In the genomic region with DNA sequence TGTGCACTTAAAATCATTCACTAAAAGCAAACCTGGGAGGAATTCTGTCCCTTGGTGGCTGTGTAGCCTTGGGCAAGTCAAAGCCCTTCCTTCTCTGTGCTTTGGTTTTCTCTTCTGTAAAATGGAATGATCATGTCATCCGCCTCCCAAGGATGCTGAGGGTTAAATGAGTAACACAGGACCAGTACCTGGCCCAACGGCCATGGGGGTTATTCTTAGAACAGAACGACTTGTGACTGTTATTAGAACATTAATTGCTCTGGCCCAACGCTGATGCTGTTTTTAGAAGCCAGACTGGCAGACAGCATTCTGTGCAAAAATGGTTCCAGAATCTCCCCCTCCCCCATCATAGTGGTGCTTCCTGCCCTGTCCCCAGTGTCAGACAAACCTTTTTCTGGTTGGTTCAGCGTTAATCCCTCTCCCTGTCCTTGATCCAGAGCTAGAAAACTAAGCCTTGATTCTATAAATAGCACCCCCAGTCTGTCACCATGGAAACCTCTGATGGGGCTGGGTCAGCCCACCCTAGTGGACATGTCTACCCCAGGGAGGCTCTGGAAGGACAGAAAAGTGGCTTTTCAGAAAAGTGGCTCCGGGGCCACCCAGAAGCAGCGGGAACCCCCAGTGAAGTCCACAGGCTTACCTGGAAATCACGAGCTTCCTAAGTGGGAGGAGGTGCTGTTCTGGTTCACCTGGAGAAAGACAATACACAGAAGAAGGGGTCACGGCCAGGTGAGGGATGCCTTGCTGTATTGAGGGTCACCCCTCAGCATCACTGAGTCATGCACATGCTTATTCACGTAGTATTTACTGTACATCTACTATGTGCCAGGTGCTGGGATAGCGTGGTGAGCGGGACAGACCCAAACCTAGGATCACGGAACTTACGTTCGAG, we compare ENCODE assay signal across 23 cellular contexts. TPM values are rescaled to one million over a fixed set of nuclear protein-coding genes. Genes with fewer than 3 reads are reported as not detected.
A peak's percentile ranks its signal among the peaks of the same experiment; 100 is the strongest.
DNase-seq lines count a peak whose midpoint lies in the region; ATAC-seq, FAIRE-seq and TF ChIP-seq lines count a peak whose summit lies in the region.
"Had no signal": no experiment of that assay in that cellular context is flagged by ENCODE, and none has a peak within 500 bp of the region (broad histone marks: within the 10 kb centered on the region; RNA-seq: fewer than 3 reads in every experiment).

No MANE protein-coding gene starts in this region.

- no peaks in the 10 kb centered on the region for H4K20me1 ChIP-seq in HepG2 (ENCODE audit: insufficient read depth, low read length)

- intact Hi-C loops in HepG2 (cut with micrococcal nuclease; ENCODE audit: unreplicated experiment) (no loop called here), aorta (cut with DNase I) (no loop called here)

- H2AFZ ChIP-seq in HepG2 (ENCODE audit: low read length) = no peak overlapping the region

- no peak overlapping the region for H3K4me2 ChIP-seq in HepG2 (ENCODE audit: low read depth, low read length)
- H3K4me2 ChIP-seq: SK-N-SH had no signal

- CTCF ChIA-PET in HepG2 (lab: Yijun Ruan, JAX; ENCODE audit: low intra/inter-chr PET ratio, low total read pairs) = no interaction called here

- H3K9me3 ChIP-seq in liver (ENCODE audit: control insufficient read depth in 4 of 4, low read length in 3 of 4) = no peaks in the 10 kb centered on the region
- no peaks in the 10 kb centered on the region for H3K9me3 ChIP-seq in HepG2 (ENCODE audit: low read length)
- H3K9me3 ChIP-seq in aorta (ENCODE audit: control insufficient read depth, low read length) = no peaks in the 10 kb centered on the region
- H3K9me3 ChIP-seq: Peyer's patch, SK-N-SH, testis had no signal

- TF ChIP-seq RAD21 in liver (IDR thresholded peaks at IDR 0.05) (no peak), HepG2 (CRISPR knock-in tag; IDR thresholded peaks at IDR 0.05) (no peak)

- FAIRE-seq in HepG2 (lab: Jason Lieb, UNC) = no peak
- no peak for FAIRE-seq in D721Med (lab: Jason Lieb, UNC)
- FAIRE-seq: astrocyte, colon had no signal

- no peaks in the 10 kb centered on the region for H3K79me2 ChIP-seq in HepG2 (ENCODE audit: insufficient read depth, low read length)

- no peak for DNase-seq in HepG2 (ENCODE audit: low spot score)
- DNase-seq in midbrain (lab: John Stamatoyannopoulos, UW) = peak; percentile 14
- DNase-seq in aorta = no peak
- DNase-seq in D721Med (ENCODE audit: insufficient read length, low spot score) = no peak
- DNase-seq: activated CD4-positive, CD25-positive, alpha-beta regulatory T cell; activated naive CD4-positive, alpha-beta T cell treated with anti-CD3 and anti-CD28 coated beads, Interleukin-2, amount 50 U/mL, for 16 hours; CD4-positive, CD25-positive, alpha-beta regulatory T cell; HFFc6; NCI-H1436 treated with DMSO at 0.1 percent for 48 hours; NCI-H2171; NCI-H748 treated with DMSO at 0.1 percent for 48 hours; occipital lobe; Peyer's patch; SK-N-SH; testis had no signal

- H3K36me3 ChIP-seq in liver (ENCODE audit: control insufficient read depth in 4 of 4, insufficient read depth in 3 of 4, low read depth in 1 of 4, low read length in 3 of 4) (peaks cover 0 to 13% (median 8%) of the 10 kb centered on the region in 4 donors), HepG2 (replicated peaks in 1 of 2; ENCODE audit: control insufficient read depth in 1 of 2, insufficient read depth in 2 of 2, low read length in 2 of 2) (peaks cover 1 to 13% of the 10 kb centered on the region in 2 experiments; a peak in 3 of 5 replicates), aorta (ENCODE audit: control insufficient read depth in 1 of 2, insufficient read depth in 2 of 2, low read length in 1 of 2) (no peaks in the 10 kb centered on the region)

- peak overlapping the region; percentile 91 to 93 for H3K27ac ChIP-seq in liver (ENCODE audit: low read depth in 1 of 2, low read length in 2 of 2)
- no peak overlapping the region for H3K27ac ChIP-seq in HepG2 (ENCODE audit: extremely low read length, insufficient read depth, low read length)
- peak overlapping the region in 1 of 2 donors; percentile 21 for H3K27ac ChIP-seq in aorta (ENCODE audit: low read depth in 1 of 2, low read length in 2 of 2)
- H3K27ac ChIP-seq: Peyer's patch, testis had no signal

- H3K9ac ChIP-seq in liver (ENCODE audit: low read depth in 1 of 2, low read length in 2 of 2) (peak overlapping the region; percentile 93 to 97), HepG2 (ENCODE audit: insufficient read depth, low read depth, low read length) (no peak overlapping the region)
- H3K9ac ChIP-seq: SK-N-SH had no signal

- TF ChIP-seq POLR2A in HepG2 (IDR thresholded peaks at IDR 0.05; ENCODE audit: insufficient read depth in 1 of 2, low read depth in 2 of 2, low read length in 2 of 2) = no peak

- no peaks in the 10 kb centered on the region for H3K27me3 ChIP-seq in liver (ENCODE audit: control insufficient read depth in 4 of 4, insufficient read depth in 4 of 4, low read length in 3 of 4)
- H3K27me3 ChIP-seq in HepG2 (ENCODE audit: control insufficient read depth in 1 of 2, insufficient read depth in 2 of 2, low read length in 2 of 2) = no peaks in the 10 kb centered on the region
- no peaks in the 10 kb centered on the region for H3K27me3 ChIP-seq in aorta (ENCODE audit: control insufficient read depth in 1 of 2, insufficient read depth in 2 of 2, low read length in 1 of 2)
- H3K27me3 ChIP-seq: Peyer's patch, testis had no signal

- H3K4me3 ChIP-seq in liver (ENCODE audit: low read depth in 1 of 3, low read length in 3 of 3) (peak overlapping the region; percentile 37 to 71 (median 66)), HepG2 (replicated peaks in 1 of 3; ENCODE audit: insufficient read depth in 1 of 3, low read depth in 2 of 3, low read length in 3 of 3) (no peak overlapping the region), aorta (ENCODE audit: low read length in 2 of 2) (no peak overlapping the region)
- H3K4me3 ChIP-seq: lung, Peyer's patch, testis had no signal

- POLR2A ChIA-PET in HepG2 (lab: Yijun Ruan, JAX) = no interaction called here

- WGBS in liver = 38% methylated on average over 15 of the region's 15 CpGs
- 95% methylated on average over 9 of the region's 15 CpGs for WGBS in HepG2 (ENCODE audit: low lambda C conversion rate)
- 45% methylated on average over 15 of the region's 15 CpGs for WGBS in aorta, 2 donors

- ATAC-seq in HepG2 (no peak), esophagus mucosa (peak; percentile 14), aorta (ENCODE audit: low FRiP score) (peak; percentile 42), HG02588 (IDR thresholded peaks at IDR 0.05; ENCODE audit: unreplicated experiment) (no peak), GM19455 (IDR thresholded peaks at IDR 0.05; ENCODE audit: unreplicated experiment) (no peak)
- ATAC-seq: sciatic nerve had no signal

- TF ChIP-seq CTCF in liver (IDR thresholded peaks at IDR 0.05; ENCODE audit: low read depth, low read length, missing input control) (no peak), HepG2 (CRISPR knock-in tag; IDR thresholded peaks at IDR 0.05) (no peak), D721Med (IDR thresholded peaks at IDR 0.05; ENCODE audit: insufficient read depth, missing control alignments) (no peak)

- in situ Hi-C loops in HepG2 (cut with HindIII; ENCODE audit: extremely low pct_ligation_motif_present, low pct_unique_long_range_greater_than_20kb) = no loop called here

- no peak for TF ChIP-seq EP300 in HepG2 (IDR thresholded peaks at IDR 0.05; ENCODE audit: low read depth in 2 of 2, low read length in 2 of 2)
- TF ChIP-seq EP300 in HepG2 (CRISPR knock-in tag; IDR thresholded peaks at IDR 0.05; ENCODE audit: borderline replicate concordance) = no peak

- H3K4me1 ChIP-seq in liver (ENCODE audit: control insufficient read depth in 4 of 4, insufficient read depth in 4 of 4, low read length in 3 of 4) = peaks cover 4 to 31% (median 9%) of the 10 kb centered on the region in 4 donors
- H3K4me1 ChIP-seq in HepG2 (ENCODE audit: insufficient read depth, low read length) = no peaks in the 10 kb centered on the region
- H3K4me1 ChIP-seq in aorta (ENCODE audit: control insufficient read depth in 1 of 2, insufficient read depth in 2 of 2, low read length in 2 of 2) = no peaks in the 10 kb centered on the region
- H3K4me1 ChIP-seq: Peyer's patch had no signal

- no TSS peak for BruUV-seq in HepG2 (replicated peaks; lab: Mats Ljungman, UMichigan)

RNA-seq across cellular contexts. Expression of a gene that starts 15.5 kb away (rescaled TPM):
- total RNA-seq in liver = 10 to 100 TPM; 27.8 to 31.7 TPM
- polyA plus RNA-seq in liver = 10 to 100 TPM; 14.3 to 21.3 TPM
- total RNA-seq in HepG2 (2016; rRNA removed; fragmentation: Illumina TruSeq; extraction: Trizol) = 20.8 and 22.8 TPM in 2 replicates
- total RNA-seq in HepG2 (2016; cell fraction: cytosol; rRNA removed; fragmentation: Illumina TruSeq; extraction: Trizol; ENCODE audit: low read depth) = 2.5 and 2.8 TPM in 2 replicates
- 20.2 and 22.6 TPM in 2 replicates for total RNA-seq in HepG2 (2016; cell fraction: insoluble cytoplasmic fraction; rRNA removed; fragmentation: Illumina TruSeq; extraction: Trizol)
- total RNA-seq in HepG2 (2016; cell fraction: membrane; rRNA removed; fragmentation: Illumina TruSeq; extraction: Trizol) = 4.9 and 5.7 TPM in 2 replicates
- total RNA-seq in HepG2 (2016; cell fraction: nucleus; rRNA removed; fragmentation: Illumina TruSeq; extraction: Trizol) = 17.0 and 24.6 TPM in 2 replicates
- polyA plus RNA-seq in HepG2 (2011; rRNA removed) = 15.4 and 18.4 TPM in 2 replicates
- 11.9 and 14.9 TPM in 2 replicates for polyA plus RNA-seq in HepG2 (2011; cell fraction: cytosol; rRNA removed)
- 19.7 and 24.6 TPM in 2 replicates for polyA plus RNA-seq in HepG2 (2011; cell fraction: nucleus; rRNA removed)
- polyA plus RNA-seq in HepG2 (2012) = 11.8 and 16.2 TPM in 2 replicates
- 0.94 and 1.1 TPM in 2 replicates for polyA plus RNA-seq in HepG2 (2016; cell fraction: cytosol; fragmentation: Illumina TruSeq; extraction: Trizol; ENCODE audit: low read depth)
- 16.1 and 16.3 TPM in 2 replicates for polyA plus RNA-seq in HepG2 (2016; cell fraction: insoluble cytoplasmic fraction; fragmentation: Illumina TruSeq; extraction: Trizol; ENCODE audit: low read depth)
- 1.7 and 2.2 TPM in 2 replicates for polyA plus RNA-seq in HepG2 (2016; cell fraction: membrane; fragmentation: Illumina TruSeq; extraction: Trizol; ENCODE audit: low read depth)
- 22.2 and 27.8 TPM in 2 replicates for polyA plus RNA-seq in HepG2 (2016; cell fraction: nucleus; fragmentation: Illumina TruSeq; extraction: Trizol; ENCODE audit: insufficient read depth, low read depth)
- polyA minus RNA-seq in HepG2 (2011; rRNA and poly(A)+ RNA removed; ENCODE audit: low replicate concordance) = 32.9 and 35.2 TPM in 2 replicates
- polyA minus RNA-seq in HepG2 (2011; cell fraction: cytosol; rRNA and poly(A)+ RNA removed) = 11.9 and 15.1 TPM in 2 replicates
- 30.3 and 31.2 TPM in 2 replicates for polyA minus RNA-seq in HepG2 (2011; cell fraction: nucleus; rRNA and poly(A)+ RNA removed)
- total RNA-seq in esophagus mucosa = 23.2 TPM
- 10 to 100 TPM; 24.7 to 27.7 TPM for total RNA-seq in aorta
- polyA plus RNA-seq in aorta = 10 to 100 TPM in 1 of 2 donors, 1 to 10 TPM in 1; 6.1 to 31.4 TPM

RNA-seq across cellular contexts. Expression of a gene that starts 44.1 kb away (rescaled TPM):
- total RNA-seq in liver = 10 to 100 TPM; 15.1 to 18.6 TPM
- polyA plus RNA-seq in liver = 10 to 100 TPM in 1 of 2 donors, 1 to 10 TPM in 1; 8.7 to 12.2 TPM
- 36.6 and 56.5 TPM in 2 replicates for total RNA-seq in HepG2 (2016; rRNA removed; fragmentation: Illumina TruSeq; extraction: Trizol)
- 17.9 and 19.5 TPM in 2 replicates for total RNA-seq in HepG2 (2016; cell fraction: cytosol; rRNA removed; fragmentation: Illumina TruSeq; extraction: Trizol; ENCODE audit: low read depth)
- total RNA-seq in HepG2 (2016; cell fraction: insoluble cytoplasmic fraction; rRNA removed; fragmentation: Illumina TruSeq; extraction: Trizol) = 32.5 and 46.6 TPM in 2 replicates
- 41.5 and 47.4 TPM in 2 replicates for total RNA-seq in HepG2 (2016; cell fraction: membrane; rRNA removed; fragmentation: Illumina TruSeq; extraction: Trizol)
- total RNA-seq in HepG2 (2016; cell fraction: nucleus; rRNA removed; fragmentation: Illumina TruSeq; extraction: Trizol) = 15.6 and 20.0 TPM in 2 replicates
- 21.8 and 22.8 TPM in 2 replicates for polyA plus RNA-seq in HepG2 (2011; rRNA removed)
- 14.2 and 19.3 TPM in 2 replicates for polyA plus RNA-seq in HepG2 (2011; cell fraction: cytosol; rRNA removed)
- 6.5 and 12.7 TPM in 2 replicates for polyA plus RNA-seq in HepG2 (2011; cell fraction: nucleus; rRNA removed)
- 16.5 and 18.1 TPM in 2 replicates for polyA plus RNA-seq in HepG2 (2012)
- polyA plus RNA-seq in HepG2 (2016; cell fraction: cytosol; fragmentation: Illumina TruSeq; extraction: Trizol; ENCODE audit: low read depth) = 38.8 and 45.5 TPM in 2 replicates
- polyA plus RNA-seq in HepG2 (2016; cell fraction: insoluble cytoplasmic fraction; fragmentation: Illumina TruSeq; extraction: Trizol; ENCODE audit: low read depth) = 54.6 and 54.9 TPM in 2 replicates
- 41.2 and 47.5 TPM in 2 replicates for polyA plus RNA-seq in HepG2 (2016; cell fraction: membrane; fragmentation: Illumina TruSeq; extraction: Trizol; ENCODE audit: low read depth)
- 23.9 and 26.3 TPM in 2 replicates for polyA plus RNA-seq in HepG2 (2016; cell fraction: nucleus; fragmentation: Illumina TruSeq; extraction: Trizol; ENCODE audit: insufficient read depth, low read depth)
- polyA minus RNA-seq in HepG2 (2011; rRNA and poly(A)+ RNA removed; ENCODE audit: low replicate concordance) = 13.6 and 15.2 TPM in 2 replicates
- 8.6 and 10.8 TPM in 2 replicates for polyA minus RNA-seq in HepG2 (2011; cell fraction: cytosol; rRNA and poly(A)+ RNA removed)
- 14.0 and 18.3 TPM in 2 replicates for polyA minus RNA-seq in HepG2 (2011; cell fraction: nucleus; rRNA and poly(A)+ RNA removed)
- 21.0 TPM for total RNA-seq in esophagus mucosa
- 10 to 100 TPM; 13.0 to 18.4 TPM for total RNA-seq in aorta
- polyA plus RNA-seq in aorta = 1 to 10 TPM; 3.6 to 6.4 TPM

RNA-seq across cellular contexts. Expression of a gene that starts 44.2 kb away (rescaled TPM):
- total RNA-seq in liver (10 to 100 TPM; 13.6 to 26.2 TPM), HepG2 (2016; rRNA removed; fragmentation: Illumina TruSeq; extraction: Trizol) (29.7 and 34.0 TPM in 2 replicates), esophagus mucosa (26.2 TPM), aorta (10 to 100 TPM; 20.5 to 35.6 TPM)
- polyA plus RNA-seq in liver (10 to 100 TPM in 1 of 2 donors, 1 to 10 TPM in 1; 5.4 to 11.6 TPM), HepG2 (2011; rRNA removed) (27.4 and 28.0 TPM in 2 replicates), aorta (10 to 100 TPM; 14.7 to 18.0 TPM)
- total RNA-seq in HepG2 (2016; cell fraction: cytosol; rRNA removed; fragmentation: Illumina TruSeq; extraction: Trizol; ENCODE audit: low read depth) = 6.1 and 12.7 TPM in 2 replicates
- 28.2 and 33.4 TPM in 2 replicates for total RNA-seq in HepG2 (2016; cell fraction: insoluble cytoplasmic fraction; rRNA removed; fragmentation: Illumina TruSeq; extraction: Trizol)
- total RNA-seq in HepG2 (2016; cell fraction: membrane; rRNA removed; fragmentation: Illumina TruSeq; extraction: Trizol) = 12.8 and 13.4 TPM in 2 replicates
- total RNA-seq in HepG2 (2016; cell fraction: nucleus; rRNA removed; fragmentation: Illumina TruSeq; extraction: Trizol) = 47.5 and 51.3 TPM in 2 replicates
- 14.0 and 16.9 TPM in 2 replicates for polyA plus RNA-seq in HepG2 (2011; cell fraction: cytosol; rRNA removed)
- polyA plus RNA-seq in HepG2 (2011; cell fraction: nucleus; rRNA removed) = 114 and 121 TPM in 2 replicates
- 20.2 and 21.3 TPM in 2 replicates for polyA plus RNA-seq in HepG2 (2012)
- polyA plus RNA-seq in HepG2 (2016; cell fraction: cytosol; fragmentation: Illumina TruSeq; extraction: Trizol; ENCODE audit: low read depth) = 2.0 TPM in 2 replicates
- 14.9 and 19.8 TPM in 2 replicates for polyA plus RNA-seq in HepG2 (2016; cell fraction: insoluble cytoplasmic fraction; fragmentation: Illumina TruSeq; extraction: Trizol; ENCODE audit: low read depth)
- polyA plus RNA-seq in HepG2 (2016; cell fraction: membrane; fragmentation: Illumina TruSeq; extraction: Trizol; ENCODE audit: low read depth) = 4.4 and 5.3 TPM in 2 replicates
- 67.8 and 71.6 TPM in 2 replicates for polyA plus RNA-seq in HepG2 (2016; cell fraction: nucleus; fragmentation: Illumina TruSeq; extraction: Trizol; ENCODE audit: insufficient read depth, low read depth)
- polyA minus RNA-seq in HepG2 (2011; rRNA and poly(A)+ RNA removed; ENCODE audit: low replicate concordance) = 18.5 and 40.6 TPM in 2 replicates
- polyA minus RNA-seq in HepG2 (2011; cell fraction: cytosol; rRNA and poly(A)+ RNA removed) = 9.3 and 10.6 TPM in 2 replicates
- polyA minus RNA-seq in HepG2 (2011; cell fraction: nucleus; rRNA and poly(A)+ RNA removed) = 61.7 and 71.9 TPM in 2 replicates

Comparison
In these comparisons a context has a peak if more than half of its experiments do, and no peak if none do; other contexts are left out.
1. H3K4me3 ChIP-seq: peak in liver (3 of 3); none in HepG2 (0 of 3) and aorta (0 of 2).
2. ATAC-seq: peak in esophagus mucosa (single experiment) and aorta (single experiment); none in HepG2 (single experiment), HG02588 (single experiment) and GM19455 (single experiment).